In genomic region chr1:7629011-7629410, GRCh38 we compare ENCODE assay signal across 13 cellular contexts.
DNase-seq lines count a peak whose midpoint lies in the region; TF ChIP-seq lines count a peak whose summit lies in the region.
"Had no signal": no experiment of that assay in that cellular context is flagged by ENCODE, and none has a peak within 500 bp of the region (broad histone marks: within the 10 kb centered on the region; RNA-seq: fewer than 3 reads in every experiment).

No MANE protein-coding gene starts in this region.

- H3K27ac ChIP-seq in left ventricle myocardium inferior (replicated peaks) (peak overlapping the region; percentile 38), neuronal stem cell (replicated peaks; ENCODE audit: low read length) (no peak overlapping the region)
- no peak overlapping the region for H3K27ac ChIP-seq in CD8-positive, alpha-beta memory T cell (ENCODE audit: low read depth, low read length)
- H3K27ac ChIP-seq: BLaER1 treated with 17β-estradiol and CSF1 and Interleukin-3, amounts not matched to agents 10 nM and 100 nM had no signal

- no peak overlapping the region for H2BK12ac ChIP-seq in neuronal stem cell (ENCODE audit: low read length)

- no peaks in the 10 kb centered on the region for H3K36me3 Mint-ChIP-seq in CD8-positive, alpha-beta memory T cell
- H3K36me3 Mint-ChIP-seq: CD8-positive, alpha-beta T cell; IgD-negative memory B cell had no signal

- H3K4me2 ChIP-seq in neuronal stem cell (ENCODE audit: insufficient read depth, low read length, poor library complexity, severe bottlenecking), result no peak overlapping the region
- H3K4me2 ChIP-seq: BLaER1 treated with 17β-estradiol and CSF1 and Interleukin-3, amounts not matched to agents 10 nM and 100 nM had no signal

- intact Hi-C loops in left ventricle myocardium inferior (cut with micrococcal nuclease), result no loop called here

- peaks cover 12 to 57% of the 10 kb centered on the region in 2 donors for H3K27me3 Mint-ChIP-seq in CD8-positive, alpha-beta memory T cell

- H3K9me3 Mint-ChIP-seq in CD8-positive, alpha-beta memory T cell, result no peaks in the 10 kb centered on the region
- H3K9me3 Mint-ChIP-seq: CD8-positive, alpha-beta T cell; IgD-negative memory B cell had no signal

- DNase-seq in G401 (ENCODE audit: low spot score), result peak; percentile 90
- DNase-seq in cerebellum (ENCODE audit: low spot score), result peak; percentile 84
- DNase-seq in left ventricle myocardium inferior, result no peak
- DNase-seq in neuronal stem cell (ENCODE audit: low spot score), result no peak
- DNase-seq in activated effector memory CD4-positive, alpha-beta T cell treated with Interleukin-2 at 50 U/mL for 16 hours, result no peak
- no peak for DNase-seq in CD8-positive, alpha-beta memory T cell
- DNase-seq: CD8-positive, alpha-beta T cell; COR-L47; GDM1 had no signal

- H3K4me3 Mint-ChIP-seq in CD8-positive, alpha-beta memory T cell, result no peak overlapping the region
- H3K4me3 Mint-ChIP-seq: B cell; CD8-positive, alpha-beta T cell; IgD-negative memory B cell had no signal

- H3K79me1 ChIP-seq in neuronal stem cell (ENCODE audit: low read depth, low read length), result peaks cover 3% of the 10 kb centered on the region

- H4K91ac ChIP-seq in neuronal stem cell (ENCODE audit: low read depth, low read length, poor library complexity), result no peak overlapping the region

- H3K4ac ChIP-seq in neuronal stem cell (ENCODE audit: low read length), result no peak overlapping the region

- H2BK5ac ChIP-seq in neuronal stem cell (ENCODE audit: low read length), result peak overlapping the region; percentile 40

- H3K4me1 ChIP-seq in left ventricle myocardium inferior (peaks cover 33% of the 10 kb centered on the region), neuronal stem cell (ENCODE audit: control insufficient read depth in 2 of 2, insufficient read depth in 1 of 2, low read depth in 1 of 2, low read length in 2 of 2) (peaks cover 0 to 3% of the 10 kb centered on the region in 2 donors)
- no peaks in the 10 kb centered on the region for H3K4me1 ChIP-seq in CD8-positive, alpha-beta memory T cell (ENCODE audit: insufficient read depth, low read length)
- H3K4me1 ChIP-seq: HAP-1 had no signal

- WGBS in neuronal stem cell (ENCODE audit: extremely low coverage in 2 of 2, insufficient read length in 2 of 2, insufficient replicate concordance in 1 of 2), 2 donors, result no CpG with 5 or more reads among the region's 8 CpGs

- no peak overlapping the region for H3K18ac ChIP-seq in neuronal stem cell (ENCODE audit: low read length)

- no peak overlapping the region for H2AK5ac ChIP-seq in neuronal stem cell (ENCODE audit: low read depth, low read length)

- TF ChIP-seq CTCF in left ventricle myocardium inferior (IDR thresholded peaks at IDR 0.05; ENCODE audit: borderline replicate concordance), result no peak

- in situ Hi-C loops in G401 (cut with HindIII; ENCODE audit: low sequenced_read_pairs), result no loop called here

- no peak overlapping the region for H2BK15ac ChIP-seq in neuronal stem cell (ENCODE audit: low read length)

- H3K27me3 ChIP-seq in left ventricle myocardium inferior (ENCODE audit: low read depth) (peaks cover 9% of the 10 kb centered on the region), neuronal stem cell (ENCODE audit: control insufficient read depth in 3 of 3, insufficient read depth in 3 of 3, low read depth in 1 of 3, low read length in 3 of 3) (peaks cover 0 to 83% (median 0%) of the 10 kb centered on the region in 3 experiments)
- peaks cover 6% of the 10 kb centered on the region for H3K27me3 ChIP-seq in CD8-positive, alpha-beta memory T cell (ENCODE audit: insufficient read depth, low read length, poor library complexity, severe bottlenecking)
- H3K27me3 ChIP-seq: BLaER1 treated with 17β-estradiol and CSF1 and Interleukin-3, amounts not matched to agents 10 nM and 100 nM had no signal

- H3K9ac ChIP-seq in neuronal stem cell (ENCODE audit: low read depth, low read length, poor library complexity), result no peak overlapping the region
- H3K9ac ChIP-seq: BLaER1 treated with 17β-estradiol and CSF1 and Interleukin-3, amounts not matched to agents 10 nM and 100 nM had no signal

- H2AFZ ChIP-seq in neuronal stem cell (ENCODE audit: low read length), result no peak overlapping the region

- peak overlapping the region; percentile 40 for H3K23ac ChIP-seq in neuronal stem cell (ENCODE audit: low read depth, low read length, poor library complexity)

- no peak overlapping the region for H4K8ac ChIP-seq in neuronal stem cell (ENCODE audit: low read depth, low read length)

- H3K14ac ChIP-seq in neuronal stem cell (ENCODE audit: low read length), result no peak overlapping the region

- CTCF ChIA-PET in CD8-positive, alpha-beta memory T cell (lab: Charles Lee), result no interaction called here

- H2BK120ac ChIP-seq in neuronal stem cell (ENCODE audit: low read depth, low read length), result no peak overlapping the region

- POLR2A ChIA-PET in CD8-positive, alpha-beta memory T cell (lab: Charles Lee), result no interaction called here

- no peak overlapping the region for H3K4me3 ChIP-seq in left ventricle myocardium inferior
- no peak overlapping the region for H3K4me3 ChIP-seq in neuronal stem cell (ENCODE audit: low read length in 2 of 2)
- no peak overlapping the region for H3K4me3 ChIP-seq in CD8-positive, alpha-beta memory T cell (ENCODE audit: low read length)
- H3K4me3 ChIP-seq: BLaER1 treated with 17β-estradiol and CSF1 and Interleukin-3, amounts not matched to agents 10 nM and 100 nM; HAP-1 had no signal

- H3K36me3 ChIP-seq in left ventricle myocardium inferior (no peaks in the 10 kb centered on the region), neuronal stem cell (replicated peaks in 1 of 2; ENCODE audit: control insufficient read depth in 2 of 2, insufficient read depth in 2 of 2, low read length in 2 of 2) (no peaks in the 10 kb centered on the region)
- H3K36me3 ChIP-seq in CD8-positive, alpha-beta memory T cell (ENCODE audit: insufficient read depth, low read length), result no peaks in the 10 kb centered on the region
- H3K36me3 ChIP-seq: BLaER1 treated with 17β-estradiol and CSF1 and Interleukin-3, amounts not matched to agents 10 nM and 100 nM; HAP-1 had no signal

- no peak overlapping the region for H3K27ac Mint-ChIP-seq in CD8-positive, alpha-beta memory T cell
- H3K27ac Mint-ChIP-seq: B cell; CD8-positive, alpha-beta T cell; IgD-negative memory B cell had no signal

- H3K9me3 ChIP-seq in left ventricle myocardium inferior (replicated peaks) (no peaks in the 10 kb centered on the region), neuronal stem cell (replicated peaks in 1 of 2; ENCODE audit: control insufficient read depth in 2 of 2, insufficient read depth in 1 of 2, low read depth in 1 of 2, low read length in 2 of 2) (no peaks in the 10 kb centered on the region)
- no peaks in the 10 kb centered on the region for H3K9me3 ChIP-seq in CD8-positive, alpha-beta memory T cell (ENCODE audit: low read length)
- H3K9me3 ChIP-seq: BLaER1 treated with 17β-estradiol and CSF1 and Interleukin-3, amounts not matched to agents 10 nM and 100 nM; HAP-1 had no signal

- H3K4me1 Mint-ChIP-seq in CD8-positive, alpha-beta memory T cell, result no peaks in the 10 kb centered on the region
- H3K4me1 Mint-ChIP-seq: B cell, IgD-negative memory B cell had no signal

Comparison
In these comparisons a context has a peak if more than half of its experiments do, and no peak if none do; other contexts are left out.
1. DNase-seq: peak in G401 (single experiment) and cerebellum (single experiment); none in left ventricle myocardium inferior (single experiment), neuronal stem cell (single experiment), activated effector memory CD4-positive, alpha-beta T cell treated with Interleukin-2 at 50 U/mL for 16 hours (single experiment) and CD8-positive, alpha-beta memory T cell (0 of 5).